19 cellular contexts compared by ENCODE assay signal in the genomic region with DNA sequence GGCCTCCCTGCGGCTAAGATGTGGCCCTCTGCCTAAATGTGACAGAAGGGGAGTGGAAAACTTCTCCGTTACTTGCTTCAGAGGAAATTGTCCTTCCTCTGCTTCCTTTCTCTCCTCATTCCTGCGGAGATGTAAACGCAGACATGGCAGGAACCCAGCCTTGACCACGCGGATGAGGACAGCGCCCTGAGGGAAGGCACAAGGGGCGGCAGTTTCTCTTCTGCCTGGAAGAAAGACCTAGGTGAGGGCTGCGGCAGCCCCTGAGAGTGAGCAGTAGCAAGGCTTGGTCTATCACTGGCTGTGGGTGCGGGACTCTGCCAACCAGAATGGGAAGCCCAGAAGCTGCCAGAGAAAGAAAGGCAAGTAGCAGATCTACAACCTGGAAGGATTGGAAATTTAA. TPM values are rescaled to one million over a fixed set of nuclear protein-coding genes. Genes with fewer than 3 reads are reported as not detected.
A peak's percentile ranks its signal among the peaks of the same experiment; 100 is the strongest.
DNase-seq lines count a peak whose midpoint lies in the region; ATAC-seq, FAIRE-seq and TF ChIP-seq lines count a peak whose summit lies in the region.
"Had no signal": no experiment of that assay in that cellular context is flagged by ENCODE, and none has a peak within 500 bp of the region (broad histone marks: within the 10 kb centered on the region; RNA-seq: fewer than 3 reads in every experiment).

No MANE protein-coding gene starts in this region.

- peaks cover 30% of the 10 kb centered on the region for H3F3A ChIP-seq in PC-9 (ENCODE audit: insufficient read depth, low read depth)

- H3K4me1 ChIP-seq in K562 (replicated peaks in 1 of 2; ENCODE audit: control insufficient read depth in 2 of 2, insufficient read depth in 2 of 2, low read length in 2 of 2) (no peaks in the 10 kb centered on the region), PC-9 (replicated peaks; ENCODE audit: insufficient read depth) (peaks cover 30% of the 10 kb centered on the region)
- H3K4me1 ChIP-seq: BE2C had no signal

- H3K27ac ChIP-seq in K562 (ENCODE audit: extremely low read depth, low read depth, low read length) (no peak overlapping the region), PC-9 (no peak overlapping the region)
- H3K27ac ChIP-seq: SK-N-MC had no signal

- no peaks in the 10 kb centered on the region for H3K9me2 ChIP-seq in PC-9 (ENCODE audit: insufficient read depth)

- H3K4me2 ChIP-seq in K562 (ENCODE audit: insufficient read depth, low read length), result no peak overlapping the region
- no peak overlapping the region for H3K4me2 ChIP-seq in PC-9

- BruUV-seq in K562 (replicated peaks; lab: Mats Ljungman, UMichigan) (no TSS peak), PC-9 (replicated peaks; lab: Mats Ljungman, UMichigan) (no TSS peak)

- H3K79me2 ChIP-seq in K562 (ENCODE audit: control insufficient read depth, insufficient read depth, low read length) (no peaks in the 10 kb centered on the region), PC-9 (ENCODE audit: low read depth) (no peaks in the 10 kb centered on the region)

- no peaks in the 10 kb centered on the region for H3K36me3 ChIP-seq in K562 (ENCODE audit: control insufficient read depth, insufficient read depth, low read length)
- H3K36me3 ChIP-seq in PC-9 (ENCODE audit: low read depth), result no peaks in the 10 kb centered on the region
- H3K36me3 ChIP-seq: BE2C had no signal

- H4K20me1 ChIP-seq in K562 (replicated peaks; ENCODE audit: control insufficient read depth, insufficient read depth, low read length) (no peaks in the 10 kb centered on the region; the same call in 1 of the 2 replicates), PC-9 (ENCODE audit: insufficient read depth) (no peaks in the 10 kb centered on the region)

- no peak for TF ChIP-seq POLR2A in K562 (conservative IDR thresholded peaks at IDR 0.05)

- no peak overlapping the region for H3K4me3 ChIP-seq in K562
- no peak overlapping the region for H3K4me3 ChIP-seq in PC-9
- H3K4me3 ChIP-seq: SK-N-MC had no signal

- H3K9me1 ChIP-seq in K562 (ENCODE audit: control insufficient read depth, insufficient read depth, low read length), result no peaks in the 10 kb centered on the region

- DNase-seq in M059J (ENCODE audit: low read depth), result peak; percentile 24
- no peak for DNase-seq in K562 (ENCODE audit: extremely low read depth in 1 of 4, low spot score in 3 of 4)
- DNase-seq in islet precursor cell, result peak; percentile 63
- DNase-seq in DMS53 treated with DMSO at 0.1 percent for 48 hours (lab: John Stamatoyannopoulos, UW; ENCODE audit: unreplicated experiment), result no peak
- DNase-seq in CD1c-positive myeloid dendritic cell (ENCODE audit: extremely low spot score), result no peak
- DNase-seq in PC-9, result no peak
- DNase-seq in MV-4-11 (lab: John Stamatoyannopoulos, UW), result no peak
- DNase-seq: BE2C; CD4-positive, alpha-beta memory T cell; DMS79; KG1; NCI-H1092; NCI-H146; NCI-H2081; NCI-H510A; NCI-H774; PC-3; Right ventricle myocardium superior had no signal

- in situ Hi-C loops in K562 (cut with MboI), result no loop called here

- WGBS in K562 (ENCODE audit: insufficient coverage, low coverage, missing lambda C conversion rate), result 11% methylated on average over 10 of the region's 10 CpGs

- no peak for TF ChIP-seq RAD21 in K562 (CRISPR knock-in tag; conservative IDR thresholded peaks at IDR 0.05 in 1 of 2, IDR thresholded peaks at IDR 0.05 in 1 of 2)

- H3K9ac ChIP-seq in K562 (ENCODE audit: insufficient read depth in 1 of 2, low read depth in 2 of 2, low read length in 2 of 2), result peak overlapping the region in 1 of 2 experiments; percentile 29; a peak in 1 of 4 replicates

- CTCF ChIA-PET in K562 (lab: Yijun Ruan, JAX; ENCODE audit: low intra/inter-chr PET ratio) (no interaction called here), PC-9 (lab: Charles Lee) (no interaction called here)

- H2AFZ ChIP-seq in K562 (ENCODE audit: low read depth, low read length) (peak overlapping the region; percentile 6; the same call in 1 of the 2 replicates), PC-9 (no peak overlapping the region)

- TF ChIP-seq CTCF in K562 (IDR thresholded peaks at IDR 0.05 in 2 of 3, conservative IDR thresholded peaks at IDR 0.05 in 1 of 3; ENCODE audit: insufficient read depth in 2 of 3, low read depth in 1 of 3, low read length in 3 of 3), result no peak
- no peak for TF ChIP-seq CTCF in PC-9 (conservative IDR thresholded peaks at IDR 0.05)

- H3K27me3 ChIP-seq in K562 (ENCODE audit: control insufficient read depth in 2 of 2, insufficient read depth in 2 of 2, low read length in 2 of 2), result peaks cover 26 to 27% of the 10 kb centered on the region in 2 experiments
- no peaks in the 10 kb centered on the region for H3K27me3 ChIP-seq in PC-9 (ENCODE audit: insufficient read depth, low read depth)
- H3K27me3 ChIP-seq: BE2C had no signal

- H3K9me3 ChIP-seq in K562 (replicated peaks; ENCODE audit: control insufficient read depth, insufficient read depth, low read depth, low read length) (no peaks in the 10 kb centered on the region), PC-9 (ENCODE audit: insufficient read depth, low read depth) (no peaks in the 10 kb centered on the region)
- H3K9me3 ChIP-seq: BE2C had no signal

- POLR2A ChIA-PET in K562 (lab: Yijun Ruan, JAX), result interaction anchor here (0.6 to 2.7 kb wide), 3 partner anchors 11 to 103 kb away, joined by 3 to 15 read pairs (median 3); a partner anchor contains a TSS
- POLR2A ChIA-PET in PC-9 (lab: Charles Lee; ENCODE audit: unreplicated experiment), result interaction anchor here (0.6 kb wide), 1 partner anchor 66 kb away, joined by 4 read pairs; no protein-coding TSS in a partner anchor

- TF ChIP-seq EP300 in K562 (IDR thresholded peaks at IDR 0.05; ENCODE audit: low read length), result no peak

- intact Hi-C loops in K562 (cut with micrococcal nuclease), result no loop called here
- intact Hi-C loops in PC-9 (cut with micrococcal nuclease; ENCODE audit: unreplicated experiment), result no loop called here

- ATAC-seq in K562, result peak; percentile 43; the same call in 2 of the 3 replicates
- ATAC-seq: PC-3 had no signal

- FAIRE-seq in K562 (lab: Jason Lieb, UNC), result no peak

TF ChIP-seq in K562, 482 proteins besides CTCF, POLR2A, EP300 and RAD21 (continues in another document):
- TF ChIP-seq TAF9B (IDR thresholded peaks at IDR 0.05; ENCODE audit: partially characterized antibody) (no peak), ZSCAN29 (IDR thresholded peaks at IDR 0.05) (no peak), MXI1 (IDR thresholded peaks at IDR 0.05; ENCODE audit: low read depth, low read length) (no peak), CTBP1 (IDR thresholded peaks at IDR 0.05; ENCODE audit: borderline replicate concordance) (no peak), ZNF785 (CRISPR knock-in tag; IDR thresholded peaks at IDR 0.05) (no peak)
- TF ChIP-seq, protein P1, sequence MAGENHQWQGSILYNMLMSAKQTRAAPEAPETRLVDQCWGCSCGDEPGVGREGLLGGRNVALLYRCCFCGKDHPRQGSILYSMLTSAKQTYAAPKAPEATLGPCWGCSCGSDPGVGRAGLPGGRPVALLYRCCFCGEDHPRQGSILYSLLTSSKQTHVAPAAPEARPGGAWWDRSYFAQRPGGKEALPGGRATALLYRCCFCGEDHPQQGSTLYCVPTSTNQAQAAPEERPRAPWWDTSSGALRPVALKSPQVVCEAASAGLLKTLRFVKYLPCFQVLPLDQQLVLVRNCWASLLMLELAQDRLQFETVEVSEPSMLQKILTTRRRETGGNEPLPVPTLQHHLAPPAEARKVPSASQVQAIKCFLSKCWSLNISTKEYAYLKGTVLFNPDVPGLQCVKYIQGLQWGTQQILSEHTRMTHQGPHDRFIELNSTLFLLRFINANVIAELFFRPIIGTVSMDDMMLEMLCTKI (IDR thresholded peaks at IDR 0.05; ENCODE audit: partially characterized antibody), result no peak

RNA-seq across cellular contexts. Expression of a gene that starts 14.0 kb away (rescaled TPM):
- 51.6 and 76.0 TPM in 2 replicates for total RNA-seq in M059J (2014; rRNA removed; shearing (Covaris generic))
- 238 and 252 TPM in 2 replicates for total RNA-seq in K562 (2011; cell fraction: chromatin; rRNA removed; ENCODE audit: low replicate concordance)
- 123 and 132 TPM in 2 replicates for total RNA-seq in K562 (2011; cell fraction: nucleolus; rRNA removed)
- total RNA-seq in K562 (2011; cell fraction: nucleoplasm; rRNA removed), result 153 and 182 TPM in 2 replicates
- total RNA-seq in K562 (2014; rRNA removed) (87.7 and 103 TPM in 2 replicates), K562 (2014; rRNA removed; fragmentation: Illumina TruSeq; extraction: Trizol) (93.9 and 99.0 TPM in 2 replicates), K562 (2015; rRNA removed; fragmentation: Illumina TruSeq; extraction: Trizol) (101 and 103 TPM in 2 replicates), K562 (2021) (106 and 113 TPM in 2 replicates), PC-9 (2021) (80.5 and 91.9 TPM in 2 replicates)
- polyA plus RNA-seq in K562 (2011; rRNA removed) (44.0 and 44.4 TPM in 2 replicates), K562 (2014; fragmentation: Illumina TruSeq; extraction: Trizol) (152 and 164 TPM in 2 replicates), K562 (2014; fragmentation: Nextera tagmentation; extraction: Ambion mirVana) (10 to 100 TPM; 71.5 to 72.2 TPM), K562 (2014; rRNA removed) (70.6 and 88.0 TPM in 2 replicates)
- polyA plus RNA-seq in K562 (2011; cell fraction: cytosol; rRNA removed), result 23.4 and 35.2 TPM in 2 replicates
- polyA plus RNA-seq in K562 (2011; cell fraction: nucleus; rRNA removed), result 165 and 227 TPM in 2 replicates
- 58.1 and 83.7 TPM in 2 replicates for polyA plus RNA-seq in K562 (2012)
- 90.7 and 96.2 TPM in 2 replicates for polyA minus RNA-seq in K562 (2011; rRNA and poly(A)+ RNA removed)
- polyA minus RNA-seq in K562 (2011; cell fraction: cytosol; rRNA and poly(A)+ RNA removed), result 36.2 and 42.9 TPM in 2 replicates
- 78.6 and 121 TPM in 2 replicates for polyA minus RNA-seq in K562 (2011; cell fraction: nucleus; rRNA and poly(A)+ RNA removed)

RNA-seq across cellular contexts. Expression of a gene that starts 56.0 kb away (rescaled TPM):
- total RNA-seq in M059J (2014; rRNA removed; shearing (Covaris generic)), result 0.15 TPM in 1 of 2 replicates, not detected in the other
- 0.58 and 1.4 TPM in 2 replicates for total RNA-seq in K562 (2011; cell fraction: chromatin; rRNA removed; ENCODE audit: low replicate concordance)
- 0.66 and 1.2 TPM in 2 replicates for total RNA-seq in K562 (2011; cell fraction: nucleolus; rRNA removed)
- total RNA-seq in K562 (2011; cell fraction: nucleoplasm; rRNA removed), result 0.31 and 0.51 TPM in 2 replicates
- total RNA-seq in K562 (2014; rRNA removed) (0.05 and 0.29 TPM in 2 replicates), K562 (2014; rRNA removed; fragmentation: Illumina TruSeq; extraction: Trizol) (0.03 TPM in 1 of 2 replicates, not detected in the other), K562 (2015; rRNA removed; fragmentation: Illumina TruSeq; extraction: Trizol) (0.08 and 0.14 TPM in 2 replicates), K562 (2021) (0.07 TPM in 1 of 2 replicates, not detected in the other), PC-9 (2021) (0.35 and 0.41 TPM in 2 replicates)
- polyA plus RNA-seq in K562 (2011; rRNA removed) (0.01 TPM in 1 of 2 replicates, not detected in the other), K562 (2014; fragmentation: Illumina TruSeq; extraction: Trizol) (0.03 TPM in 1 of 2 replicates, not detected in the other), K562 (2014; fragmentation: Nextera tagmentation; extraction: Ambion mirVana) (not detected), K562 (2014; rRNA removed) (0.05 and 0.12 TPM in 2 replicates)
- polyA plus RNA-seq in K562 (2011; cell fraction: cytosol; rRNA removed), result not detected in 2 replicates
- 0.10 and 0.13 TPM in 2 replicates for polyA plus RNA-seq in K562 (2011; cell fraction: nucleus; rRNA removed)
- polyA plus RNA-seq in K562 (2012), result 0.25 and 0.47 TPM in 2 replicates
- polyA minus RNA-seq in K562 (2011; rRNA and poly(A)+ RNA removed), result 0.14 and 0.15 TPM in 2 replicates
- not detected in 2 replicates for polyA minus RNA-seq in K562 (2011; cell fraction: cytosol; rRNA and poly(A)+ RNA removed)
- 0.40 and 0.44 TPM in 2 replicates for polyA minus RNA-seq in K562 (2011; cell fraction: nucleus; rRNA and poly(A)+ RNA removed)

Comparison
In these comparisons a context has a peak if more than half of its experiments do, and no peak if none do; other contexts are left out.
1. DNase-seq: peak in M059J (single experiment) and islet precursor cell (single experiment); none in K562 (0 of 4), DMS53 treated with DMSO at 0.1 percent for 48 hours (single experiment), CD1c-positive myeloid dendritic cell (single experiment), PC-9 (0 of 2) and MV-4-11 (single experiment).